ENCODE assay signal across 8 cellular contexts in the genomic region with DNA sequence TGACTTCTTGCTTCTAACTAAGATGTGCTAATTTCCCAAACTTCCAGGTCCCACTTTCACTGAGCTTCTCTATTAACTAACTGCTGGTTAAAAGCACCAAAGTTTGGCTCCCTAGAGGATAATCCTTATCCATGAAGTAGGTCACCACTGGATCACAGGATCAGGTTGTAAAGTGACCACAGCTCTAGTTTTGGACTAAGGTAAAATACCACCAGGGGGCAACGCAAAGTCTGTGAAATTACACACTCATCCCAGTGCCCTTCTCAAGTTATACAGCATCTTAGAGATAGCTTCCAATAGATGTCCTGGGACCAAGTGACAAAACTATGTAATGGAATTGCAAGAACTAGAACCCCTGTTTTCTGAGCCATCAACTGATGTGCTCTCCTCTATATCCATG.
DNase-seq lines count a peak whose midpoint lies in the region; FAIRE-seq and TF ChIP-seq lines count a peak whose summit lies in the region.

No MANE protein-coding gene starts in this region.

- intact Hi-C loops in kidney (cut with DNase I): no loop called here

- H3K79me2 ChIP-seq in GM23248 (ENCODE audit: insufficient read depth): peaks cover 94% of the 10 kb centered on the region

- no peak overlapping the region for H2AFZ ChIP-seq in GM23248

- no peaks in the 10 kb centered on the region for H4K20me1 ChIP-seq in GM23248 (ENCODE audit: insufficient read depth)

- H3K27me3 ChIP-seq in BJ (ENCODE audit: control insufficient read depth, insufficient read depth, low read length) (no peaks in the 10 kb centered on the region), GM23248 (replicated peaks; ENCODE audit: insufficient read depth) (no peaks in the 10 kb centered on the region)

- DNase-seq in BJ (ENCODE audit: low read depth) (no peak), GM23248 (peak; percentile 63), kidney (no peak), midbrain (lab: John Stamatoyannopoulos, UW) (no peak), coronary artery (ENCODE audit: low spot score) (no peak), anterior cingulate cortex (lab: John Stamatoyannopoulos, UW) (no peak)
- no peak for DNase-seq in activated T-cell treated with anti-CD3 and anti-CD28 coated beads, Interleukin-2, amount 50 U/mL, for 1 hour

- H3K9me2 ChIP-seq in GM23248 (ENCODE audit: insufficient read depth): no peaks in the 10 kb centered on the region

- FAIRE-seq in kidney (lab: Jason Lieb, UNC): no peak

- no peaks in the 10 kb centered on the region for H3K36me3 ChIP-seq in BJ (ENCODE audit: control insufficient read depth, insufficient read depth, low read length)
- no peaks in the 10 kb centered on the region for H3K36me3 ChIP-seq in GM23248 (ENCODE audit: low read depth)
- no peaks in the 10 kb centered on the region for H3K36me3 ChIP-seq in kidney (ENCODE audit: control insufficient read depth in 1 of 2, insufficient read depth in 2 of 2, low read length in 2 of 2)

- TF ChIP-seq CTCF in BJ (IDR thresholded peaks at IDR 0.05; ENCODE audit: insufficient read depth, low read depth, low read length) (peak; percentile 52), VCaP (conservative IDR thresholded peaks at IDR 0.05) (peak; percentile 61), kidney (IDR thresholded peaks at IDR 0.05; ENCODE audit: borderline replicate concordance, extremely low read depth, insufficient read depth) (peak; percentile 13), coronary artery (IDR thresholded peaks at IDR 0.05) (no peak)

- H3K4me3 ChIP-seq in BJ (ENCODE audit: low read depth, low read length) (no peak overlapping the region), GM23248 (no peak overlapping the region), kidney (ENCODE audit: low read length in 2 of 2) (no peak overlapping the region), coronary artery (no peak overlapping the region)

- CTCF ChIA-PET in BJ (lab: Yijun Ruan, JAX): interaction anchor here (0.8 to 2.0 kb wide), 16 partner anchors 8 to 258 kb away, joined by 3 to 10 read pairs (median 4); no protein-coding TSS in a partner anchor

- no peaks in the 10 kb centered on the region for H3F3A ChIP-seq in GM23248 (ENCODE audit: insufficient read depth)

- in situ Hi-C loops in GM23248 (cut with MboI): no loop called here

- H3K27ac ChIP-seq in GM23248 (no peak overlapping the region), VCaP (no peak overlapping the region), kidney (ENCODE audit: low read depth in 2 of 2, low read length in 2 of 2) (no peak overlapping the region), coronary artery (no peak overlapping the region)

- H3K9ac ChIP-seq in GM23248 (no peak overlapping the region), kidney (ENCODE audit: low read length in 2 of 2) (no peak overlapping the region)

- no peaks in the 10 kb centered on the region for H3K9me3 ChIP-seq in GM23248 (ENCODE audit: low read depth)
- no peaks in the 10 kb centered on the region for H3K9me3 ChIP-seq in kidney (ENCODE audit: control insufficient read depth in 1 of 2, low read length in 2 of 2)

- POLR2A ChIA-PET in BJ (lab: Charles Lee): no interaction called here

- H3K4me1 ChIP-seq in GM23248 (ENCODE audit: insufficient read depth) (peaks cover 12% of the 10 kb centered on the region), kidney (ENCODE audit: control insufficient read depth in 1 of 2, insufficient read depth in 1 of 2, low read depth in 1 of 2, low read length in 2 of 2) (no peaks in the 10 kb centered on the region)

- 100% methylated on average over 1 of the region's 1 CpG for WGBS in GM23248 (ENCODE audit: low coverage in 1 of 2, low lambda C conversion rate in 2 of 2, missing lambda C conversion rate in 2 of 2), 2 experiments

- H3K4me2 ChIP-seq in GM23248 (ENCODE audit: unreplicated experiment): no peak overlapping the region
